ENCODE assay signal across 17 cellular contexts in the genomic region with DNA sequence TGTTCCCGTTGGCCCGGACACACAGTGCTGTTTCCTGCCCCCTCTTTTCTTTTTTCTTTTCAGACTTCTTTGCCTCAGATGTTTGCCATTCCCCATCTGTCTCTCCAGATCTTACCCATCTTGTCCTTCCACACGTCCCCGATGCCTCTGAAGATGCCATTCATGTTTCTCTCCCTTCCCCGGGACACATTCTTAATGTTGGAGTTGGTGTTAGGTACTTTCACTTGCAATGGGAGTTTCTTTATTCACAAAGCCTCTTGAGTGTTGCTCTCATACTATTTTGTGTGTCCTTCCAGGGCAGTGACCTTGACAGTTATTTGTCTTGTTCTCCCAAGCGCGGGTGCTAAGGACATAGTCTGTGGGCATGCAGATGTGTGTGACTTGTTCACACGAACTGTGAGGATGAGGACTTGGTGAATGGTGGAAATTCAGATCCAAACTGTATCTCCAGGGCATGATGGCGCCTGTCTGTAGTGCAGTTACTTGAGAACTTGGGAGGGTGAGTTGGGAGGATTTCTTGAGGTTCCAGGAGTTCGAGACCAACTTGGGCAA. TPM values are rescaled to one million over a fixed set of nuclear protein-coding genes. Genes with fewer than 3 reads are reported as not detected.
DNase-seq lines count a peak whose midpoint lies in the region; ATAC-seq and TF ChIP-seq lines count a peak whose summit lies in the region.
"Had no signal": no experiment of that assay in that cellular context is flagged by ENCODE, and none has a peak within 500 bp of the region (broad histone marks: within the 10 kb centered on the region; RNA-seq: fewer than 3 reads in every experiment).

No MANE protein-coding gene starts in this region.

- DNase-seq in cardiac muscle cell (ENCODE audit: low read depth in 1 of 2, low spot score in 1 of 2) (no peak), cardiac septum (ENCODE audit: low spot score) (no peak), esophagus squamous epithelium (lab: John Stamatoyannopoulos, UW) (no peak), osteoblast (ENCODE audit: insufficient read length, low spot score, missing footprints) (no peak), upper lobe of right lung (no peak), HPDE6-E6E7 (ENCODE audit: extremely low spot score) (no peak), NCI-H1694 (lab: John Stamatoyannopoulos, UW) (no peak), NCI-H526 treated with DMSO at 0.1 percent for 48 hours (lab: John Stamatoyannopoulos, UW) (no peak)
- DNase-seq: activated CD4-positive, CD25-positive, alpha-beta regulatory T cell treated with anti-CD3 and anti-CD28 coated beads, Interleukin-2, amount 50 U/mL, for 72 hours; activated T-cell treated with anti-CD3 and anti-CD28 coated beads, Interleukin-2, amount 50 U/mL, for 48 hours; effector CD8-positive, alpha-beta T cell; foreskin melanocyte; H7; NCI-H1417; NCI-H510A treated with DMSO at 0.1 percent for 48 hours; stimulated activated naive CD8-positive, alpha-beta T cell treated with anti-CD3 and anti-CD28 coated beads, Interleukin-15, amount 100 ng/mL, for 72 hours; SW 1271 had no signal

- WGBS in esophagus squamous epithelium, 2 donors: 81 to 83% methylated on average over 10 of the region's 10 CpGs

- H3K27ac ChIP-seq in cardiac muscle cell (peak overlapping the region; percentile 87), esophagus squamous epithelium (peak overlapping the region in 3 of 4 donors; percentile 51 to 98 (median 88)), osteoblast (ENCODE audit: low read depth, low read length) (peak overlapping the region; percentile 51), upper lobe of right lung (peak overlapping the region; percentile 77)

- intact Hi-C loops in cardiac septum (cut with DNase I): loop anchor here (5.0 kb wide), 2 partner anchors 33 to 63 kb away; no protein-coding TSS in a partner anchor
- intact Hi-C loops in esophagus squamous epithelium (cut with DNase I): no loop called here
- intact Hi-C loops in upper lobe of right lung (cut with DNase I): loop anchor here (10.0 kb wide), 2 partner anchors 54 to 56 kb away; no protein-coding TSS in a partner anchor

- H3K4me1 ChIP-seq in cardiac muscle cell (ENCODE audit: low read depth) (peaks cover 48% of the 10 kb centered on the region), esophagus squamous epithelium (peaks cover 23 to 94% (median 29%) of the 10 kb centered on the region in 3 donors), osteoblast (ENCODE audit: insufficient read depth, low read length) (peaks cover 49% of the 10 kb centered on the region), upper lobe of right lung (peaks cover 82% of the 10 kb centered on the region)

- H2AFZ ChIP-seq in osteoblast (ENCODE audit: low read length): no peak overlapping the region

- TF ChIP-seq CTCF in cardiac muscle cell (IDR thresholded peaks at IDR 0.05; ENCODE audit: low read depth, low read length) (no peak), esophagus squamous epithelium (IDR thresholded peaks at IDR 0.05) (no peak), osteoblast (IDR thresholded peaks at IDR 0.05; ENCODE audit: extremely low read depth, low read depth, low read length) (no peak), upper lobe of right lung (IDR thresholded peaks at IDR 0.05) (no peak)

- H3K4me2 ChIP-seq in osteoblast (ENCODE audit: insufficient read depth, low read length): no peak overlapping the region

- H3K9me3 ChIP-seq in cardiac muscle cell (ENCODE audit: low read depth) (no peaks in the 10 kb centered on the region), esophagus squamous epithelium (no peaks in the 10 kb centered on the region), osteoblast (ENCODE audit: low read depth, low read length) (no peaks in the 10 kb centered on the region), upper lobe of right lung (no peaks in the 10 kb centered on the region)

- H3K36me3 ChIP-seq in cardiac muscle cell: peaks cover 4% of the 10 kb centered on the region
- H3K36me3 ChIP-seq in esophagus squamous epithelium: peaks cover 0 to 59% (median 7%) of the 10 kb centered on the region in 3 donors
- peaks cover 47% of the 10 kb centered on the region for H3K36me3 ChIP-seq in osteoblast (ENCODE audit: insufficient read depth, low read length)
- peaks cover 35% of the 10 kb centered on the region for H3K36me3 ChIP-seq in upper lobe of right lung

- ATAC-seq in upper lobe of right lung: no peak
- ATAC-seq: stimulated activated naive CD8-positive, alpha-beta T cell treated with anti-CD3 and anti-CD28 coated beads, Interleukin-15, amount 100 ng/mL, for 72 hours had no signal

- H3K4me3 ChIP-seq in cardiac muscle cell (no peak overlapping the region), esophagus squamous epithelium (no peak overlapping the region), osteoblast (ENCODE audit: insufficient read depth, low read length) (no peak overlapping the region), upper lobe of right lung (no peak overlapping the region)

- no peaks in the 10 kb centered on the region for H3K27me3 ChIP-seq in cardiac muscle cell
- no peaks in the 10 kb centered on the region for H3K27me3 ChIP-seq in esophagus squamous epithelium
- H3K27me3 ChIP-seq in osteoblast (ENCODE audit: insufficient read depth, low read length): no peaks in the 10 kb centered on the region
- H3K27me3 ChIP-seq in upper lobe of right lung: no peaks in the 10 kb centered on the region

- H4K20me1 ChIP-seq in osteoblast (ENCODE audit: insufficient read depth, low read length): peaks cover 4% of the 10 kb centered on the region

- TF ChIP-seq POLR2A in esophagus squamous epithelium (IDR thresholded peaks at IDR 0.05): no peak

- peaks cover 88% of the 10 kb centered on the region for H3K79me2 ChIP-seq in osteoblast (ENCODE audit: insufficient read depth, low read length)

RNA-seq across cellular contexts. Expression of a gene that starts 8.3 kb away (rescaled TPM):
- total RNA-seq in cardiac muscle cell (25.5 and 26.0 TPM in 2 replicates), cardiac septum (44.2 TPM), esophagus squamous epithelium (10 to 100 TPM; 27.3 to 39.2 (median 32.8) TPM), osteoblast (53.6 and 71.3 TPM in 2 replicates), upper lobe of right lung (144 TPM)
- polyA plus RNA-seq in cardiac muscle cell: 30.0 and 32.4 TPM in 2 replicates
